In the genomic region with DNA sequence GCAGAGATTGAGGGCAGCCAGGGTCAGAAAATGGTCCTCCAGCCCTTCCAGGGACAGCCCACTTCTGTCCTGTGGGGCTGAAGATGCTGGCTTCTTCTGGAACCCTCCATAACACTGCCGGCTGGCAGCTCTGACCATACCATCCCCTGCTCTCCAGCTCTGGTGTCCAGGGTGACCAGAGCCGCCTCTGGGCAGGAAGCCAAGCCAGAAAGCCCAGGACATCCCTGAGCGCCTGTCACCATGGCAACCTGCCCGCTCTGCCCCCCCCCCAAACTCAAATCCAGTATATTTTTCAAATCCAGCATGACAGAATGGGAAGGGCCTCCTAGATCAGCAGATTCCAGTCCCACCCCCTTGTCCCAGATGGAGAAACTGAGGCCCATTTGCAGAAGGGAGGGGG, we compare ENCODE assay signal across 13 cellular contexts. TPM values are rescaled to one million over a fixed set of nuclear protein-coding genes. Genes with fewer than 3 reads are reported as not detected.
DNase-seq lines count a peak whose midpoint lies in the region; ATAC-seq and TF ChIP-seq lines count a peak whose summit lies in the region.
"Had no signal": no experiment of that assay in that cellular context is flagged by ENCODE, and none has a peak within 500 bp of the region (broad histone marks: within the 10 kb centered on the region; RNA-seq: fewer than 3 reads in every experiment).

No MANE protein-coding gene starts in this region.

- peaks cover 13 to 42% of the 10 kb centered on the region in 2 donors for H3K4me1 ChIP-seq in adrenal gland (replicated peaks in 1 of 2)
- peaks cover 41% of the 10 kb centered on the region for H3K4me1 ChIP-seq in upper lobe of right lung

- CTCF ChIA-PET in RWPE1 (lab: Yijun Ruan, JAX), result interaction anchor here (0.5 kb wide), 1 partner anchor 208 kb away, joined by 4 read pairs; no protein-coding TSS in a partner anchor

- H3K36me3 Mint-ChIP-seq in T-helper 2 cell treated with Interferon-gamma antibody and Interleukin-4, amounts not matched to agents 5 μg/mL and 100 μg/mL, for 36 hours (ENCODE audit: low read depth), result no peaks in the 10 kb centered on the region
- H3K36me3 Mint-ChIP-seq: activated CD4-positive, alpha-beta memory T cell treated with anti-CD3 and anti-CD28 coated beads for 36 hours had no signal

- no peaks in the 10 kb centered on the region for H3K36me3 ChIP-seq in adrenal gland (replicated peaks in 1 of 2)
- no peaks in the 10 kb centered on the region for H3K36me3 ChIP-seq in upper lobe of right lung

- WGBS in adrenal gland, 4 donors, result 25 to 42% (median 25%) methylated on average over 3 to 4 of the region's 4 CpGs; no CpG with 5 or more reads in 1 of the 4 donors

- H3K27me3 Mint-ChIP-seq in T-helper 2 cell treated with Interferon-gamma antibody and Interleukin-4, amounts not matched to agents 5 μg/mL and 100 μg/mL, for 36 hours (ENCODE audit: low read depth), result peaks cover 34% of the 10 kb centered on the region

- no peaks in the 10 kb centered on the region for H3K27me3 ChIP-seq in adrenal gland
- peaks cover 6% of the 10 kb centered on the region for H3K27me3 ChIP-seq in layer of hippocampus (ENCODE audit: control insufficient read depth, insufficient read depth, low read length)
- H3K27me3 ChIP-seq in upper lobe of right lung, result peaks cover 13% of the 10 kb centered on the region

- H3K4me3 ChIP-seq in adrenal gland (peak overlapping the region in 1 of 4 donors; percentile 44), upper lobe of right lung (peak overlapping the region; percentile 23)
- H3K4me3 ChIP-seq: GM12878 had no signal

- H3K4me1 Mint-ChIP-seq in T-helper 2 cell treated with Interferon-gamma antibody and Interleukin-4, amounts not matched to agents 5 μg/mL and 100 μg/mL, for 36 hours (ENCODE audit: low read depth), result peaks cover 4% of the 10 kb centered on the region

- no peak for ATAC-seq in upper lobe of right lung
- no peak for ATAC-seq in GM21528 (IDR thresholded peaks at IDR 0.05; ENCODE audit: low FRiP score, unreplicated experiment)
- ATAC-seq: GM12878 had no signal

- POLR2A ChIA-PET in RWPE1 (lab: Yijun Ruan, JAX; ENCODE audit: low non-redundant PET), result no interaction called here

- TF ChIP-seq CTCF in adrenal gland (IDR thresholded peaks at IDR 0.05) (no peak), upper lobe of right lung (IDR thresholded peaks at IDR 0.05) (no peak), RWPE1 (conservative IDR thresholded peaks at IDR 0.05; ENCODE audit: low read depth) (no peak)

- peak overlapping the region; percentile 24 for H3K4me3 Mint-ChIP-seq in T-helper 2 cell treated with Interferon-gamma antibody and Interleukin-4, amounts not matched to agents 5 μg/mL and 100 μg/mL, for 36 hours
- H3K4me3 Mint-ChIP-seq: activated CD4-positive, alpha-beta memory T cell treated with anti-CD3 and anti-CD28 coated beads for 36 hours had no signal

- intact Hi-C loops in adrenal gland (cut with DNase I) (loop anchor here (5.0 to 10.0 kb wide), 4 partner anchors 164 to 304 kb away; a partner anchor contains a TSS), upper lobe of right lung (cut with DNase I) (no loop called here)

- no peak overlapping the region for H3K27ac Mint-ChIP-seq in T-helper 2 cell treated with Interferon-gamma antibody and Interleukin-4, amounts not matched to agents 5 μg/mL and 100 μg/mL, for 36 hours
- H3K27ac Mint-ChIP-seq: activated CD4-positive, alpha-beta memory T cell treated with anti-CD3 and anti-CD28 coated beads for 36 hours had no signal

- no peak for DNase-seq in T-helper 2 cell treated with Interferon-gamma antibody and Interleukin-4, amounts not matched to agents 5 μg/mL and 100 μg/mL, for 36 hours (ENCODE audit: low spot score)
- no peak for DNase-seq in T-helper 2 cell
- DNase-seq in adrenal gland, result peak; percentile 70 to 96 (median 75)
- DNase-seq in upper lobe of right lung, result peak; percentile 65
- DNase-seq in RWPE1 (ENCODE audit: low spot score), result no peak
- DNase-seq in GF-D8 (lab: John Stamatoyannopoulos, UW), result no peak
- DNase-seq: SIG-M5; stimulated activated CD4-positive, alpha-beta T cell treated with anti-CD3 and anti-CD28 coated beads, Interleukin-2, amount 100 ng/mL, for 48 hours had no signal

- H3K9me3 ChIP-seq in adrenal gland (replicated peaks in 1 of 3), result no peaks in the 10 kb centered on the region
- H3K9me3 ChIP-seq in upper lobe of right lung, result no peaks in the 10 kb centered on the region

- H3K27ac ChIP-seq in adrenal gland, result peak overlapping the region in 1 of 5 donors; percentile 85
- peak overlapping the region; percentile 75 for H3K27ac ChIP-seq in layer of hippocampus (ENCODE audit: low read depth, low read length)
- H3K27ac ChIP-seq in upper lobe of right lung, result no peak overlapping the region
- no peak overlapping the region for H3K27ac ChIP-seq in RWPE1

- no peaks in the 10 kb centered on the region for H3K9me3 Mint-ChIP-seq in T-helper 2 cell treated with Interferon-gamma antibody and Interleukin-4, amounts not matched to agents 5 μg/mL and 100 μg/mL, for 36 hours
- H3K9me3 Mint-ChIP-seq: activated CD4-positive, alpha-beta memory T cell treated with anti-CD3 and anti-CD28 coated beads for 36 hours had no signal

- TF ChIP-seq POLR2A in adrenal gland (IDR thresholded peaks at IDR 0.05), result no peak

RNA-seq across cellular contexts. Expression of a gene that starts 0.4 kb away (rescaled TPM):
- total RNA-seq in adrenal gland, result 1 to 10 TPM in 5 of 8 donors, under 1 TPM in 3; 0.30 to 2.6 (median 1.2) TPM
- 10 to 100 TPM in 1 of 3 donors, 1 to 10 TPM in 2; 4.1 to 21.4 (median 5.4) TPM for polyA plus RNA-seq in adrenal gland
- total RNA-seq in upper lobe of right lung, result 1.7 TPM
- total RNA-seq: fibroblast of villous mesenchyme, GM12878 had no signal
- polyA plus RNA-seq: GM12878 had no signal

RNA-seq across cellular contexts. Expression of a gene that starts 7.3 kb away (rescaled TPM):
- total RNA-seq in adrenal gland (10 to 100 TPM in 4 of 8 donors, 1 to 10 TPM in 4; 2.6 to 15.6 (median 10.1) TPM), upper lobe of right lung (64.5 TPM)
- polyA plus RNA-seq in adrenal gland, result 10 to 100 TPM in 2 of 3 donors, 1 to 10 TPM in 1; 1.5 to 48.3 (median 36.8) TPM

RNA-seq across cellular contexts. Expression of a gene that starts 16.9 kb away (rescaled TPM):
- total RNA-seq in adrenal gland (under 1 TPM in 4 of 8 donors, not detected in 4; 0.07 to 0.30 (median 0.12) TPM), upper lobe of right lung (0.20 TPM)
- 1 to 10 TPM in 1 of 3 donors, under 1 TPM in 2; 0.20 to 1.9 (median 0.61) TPM for polyA plus RNA-seq in adrenal gland
- total RNA-seq: activated CD4-positive, alpha-beta memory T cell treated with anti-CD3 and anti-CD28 coated beads for 36 hours; fibroblast of villous mesenchyme; GM12878 had no signal

Comparison
In these comparisons a context has a peak if more than half of its experiments do, and no peak if none do; other contexts are left out.
1. DNase-seq: peak in adrenal gland (7 of 7) and upper lobe of right lung (single experiment); none in T-helper 2 cell treated with Interferon-gamma antibody and Interleukin-4, amounts not matched to agents 5 μg/mL and 100 μg/mL, for 36 hours (single experiment), T-helper 2 cell (0 of 5), RWPE1 (single experiment) and GF-D8 (single experiment).